Comparison of ENCODE assay signal across 8 cellular contexts in genomic region chr5:139293504-139294371, GRCh38. TPM values are rescaled to one million over a fixed set of nuclear protein-coding genes. Genes with fewer than 3 reads are reported as not detected.
DNase-seq lines count a peak whose midpoint lies in the region; ATAC-seq and TF ChIP-seq lines count a peak whose summit lies in the region.

Gene MATR3 (plus strand): TSS chr5:139293740. CDS start chr5:139307416, 13,676 bp downstream.

- peak; percentile 70 for DNase-seq in GM12864 (ENCODE audit: low read depth)
- DNase-seq in NCI-H1436 (lab: John Stamatoyannopoulos, UW) = peak; percentile 95
- DNase-seq in T follicular helper cell (ENCODE audit: low read depth) = peak; percentile 92
- peak; percentile 98 for DNase-seq in adipocyte (ENCODE audit: low read depth)
- peak; percentile 97 to 98 for DNase-seq in cardiac muscle cell (ENCODE audit: low read depth in 1 of 2, low spot score in 1 of 2)
- peak; percentile 96 to 97 for DNase-seq in trophoblast cell
- peak; percentile 97 for DNase-seq in transverse colon

- peak within 1 kb of the TSS; percentile 99 for H4K8ac ChIP-seq in trophoblast cell (ENCODE audit: low read depth, low read length)

- peak within 1 kb of the TSS; percentile 99 for H4K12ac ChIP-seq in trophoblast cell (ENCODE audit: low read depth, low read length)

- H4K91ac ChIP-seq in trophoblast cell (ENCODE audit: low read depth, low read length) = peak within 1 kb of the TSS; percentile 93

- peak within 1 kb of the TSS; percentile 99 for H3K9ac ChIP-seq in adipocyte (ENCODE audit: low read length)
- peak within 1 kb of the TSS; percentile 98 for H3K9ac ChIP-seq in trophoblast cell (ENCODE audit: low read length)

- no peak for TF ChIP-seq CTCF in GM12864 (IDR thresholded peaks at IDR 0.05; ENCODE audit: low read depth, low read length, missing control alignments)
- no peak for TF ChIP-seq CTCF in cardiac muscle cell (IDR thresholded peaks at IDR 0.05; ENCODE audit: low read depth, low read length)
- TF ChIP-seq CTCF in transverse colon (IDR thresholded peaks at IDR 0.05) = no peak

- intact Hi-C loops in transverse colon (cut with DNase I; ENCODE audit: low total_unique reads) = loop anchor here (5.0 to 10.0 kb wide), 2 partner anchors 44 to 719 kb away; partner anchors contain the start of gene HSPA9

- H3K4me1 ChIP-seq in adipocyte (ENCODE audit: control insufficient read depth, insufficient read depth, low read length) = peaks cover 31% of the 10 kb centered on the region
- H3K4me1 ChIP-seq in cardiac muscle cell (ENCODE audit: low read depth) = peaks cover 33% of the 10 kb centered on the region
- peaks cover 0 to 10% of the 10 kb centered on the region in 2 experiments for H3K4me1 ChIP-seq in trophoblast cell (ENCODE audit: control insufficient read depth in 1 of 2, insufficient read depth in 2 of 2, low read length in 2 of 2)
- peaks cover 28 to 43% (median 41%) of the 10 kb centered on the region in 4 donors for H3K4me1 ChIP-seq in transverse colon

- H3K36me3 ChIP-seq in adipocyte (ENCODE audit: control insufficient read depth, insufficient read depth, low read length, severe bottlenecking) = no peaks in the 10 kb centered on the region
- no peaks in the 10 kb centered on the region for H3K36me3 ChIP-seq in cardiac muscle cell
- H3K36me3 ChIP-seq in trophoblast cell (ENCODE audit: control insufficient read depth in 1 of 2, insufficient read depth in 2 of 2, low read length in 2 of 2) = no peaks in the 10 kb centered on the region
- no peaks in the 10 kb centered on the region for H3K36me3 ChIP-seq in transverse colon

- H2BK120ac ChIP-seq in trophoblast cell (ENCODE audit: insufficient read depth, low read length, poor library complexity) = peak within 1 kb of the TSS; percentile 82

- H3K4me3 ChIP-seq in GM12864 (ENCODE audit: low read depth, low read length) = peak within 1 kb of the TSS; percentile 58
- peak within 1 kb of the TSS; percentile 91 for H3K4me3 ChIP-seq in adipocyte (ENCODE audit: low read length)
- H3K4me3 ChIP-seq in cardiac muscle cell = peak within 1 kb of the TSS; percentile 77
- peak within 1 kb of the TSS; percentile 97 for H3K4me3 ChIP-seq in trophoblast cell (ENCODE audit: low read depth, low read length)
- peak within 1 kb of the TSS; percentile 75 to 91 (median 84) for H3K4me3 ChIP-seq in transverse colon

- no peaks in the 10 kb centered on the region for H3K9me3 ChIP-seq in adipocyte (ENCODE audit: control insufficient read depth, low read length)
- H3K9me3 ChIP-seq in cardiac muscle cell (ENCODE audit: low read depth) = no peaks in the 10 kb centered on the region
- no peaks in the 10 kb centered on the region for H3K9me3 ChIP-seq in trophoblast cell (ENCODE audit: insufficient read depth, low read depth, low read length)
- no peaks in the 10 kb centered on the region for H3K9me3 ChIP-seq in transverse colon

- peak; percentile 99 for TF ChIP-seq POLR2A in transverse colon (IDR thresholded peaks at IDR 0.05)

- H2BK5ac ChIP-seq in trophoblast cell (ENCODE audit: low read depth, low read length, poor library complexity) = peak within 1 kb of the TSS; percentile 96

- no peak within 1 kb of the TSS for H2BK12ac ChIP-seq in trophoblast cell (ENCODE audit: low read length)

- peak within 1 kb of the TSS; percentile 77 for H2AFZ ChIP-seq in trophoblast cell (ENCODE audit: insufficient read depth, low read length, poor library complexity)

- no peaks in the 10 kb centered on the region for H3K27me3 ChIP-seq in adipocyte (replicated peaks; ENCODE audit: control insufficient read depth, insufficient read depth, low read length)
- no peaks in the 10 kb centered on the region for H3K27me3 ChIP-seq in cardiac muscle cell
- no peaks in the 10 kb centered on the region for H3K27me3 ChIP-seq in trophoblast cell (ENCODE audit: insufficient read depth, low read length)
- no peaks in the 10 kb centered on the region for H3K27me3 ChIP-seq in transverse colon

- peaks cover 11% of the 10 kb centered on the region for H3K79me1 ChIP-seq in trophoblast cell (ENCODE audit: low read length)

- TF ChIP-seq EP300 in transverse colon (IDR thresholded peaks at IDR 0.05; ENCODE audit: low read depth) = no peak

- H3K79me2 ChIP-seq in trophoblast cell (ENCODE audit: control insufficient read depth, insufficient read depth, low read length, poor library complexity) = peaks cover 23% of the 10 kb centered on the region

- H3K4ac ChIP-seq in trophoblast cell (ENCODE audit: low read depth, low read length) = peak within 1 kb of the TSS; percentile 98

- H3K23ac ChIP-seq in trophoblast cell (ENCODE audit: low read length) = no peak within 1 kb of the TSS

- in situ Hi-C loops in transverse colon (cut with MboI; ENCODE audit: low pct_ligation_motif_present in 1 of 4, low pct_unique_long_range_greater_than_20kb in 1 of 4, low sequenced_read_pairs in 3 of 4) = no loop called here

- ATAC-seq in HG02763 (IDR thresholded peaks at IDR 0.05; ENCODE audit: unreplicated experiment) = peak; percentile 75

- peak within 1 kb of the TSS; percentile 81 for H3K4me2 ChIP-seq in trophoblast cell (ENCODE audit: low read length)

- peak within 1 kb of the TSS; percentile 100 for H3K27ac ChIP-seq in cardiac muscle cell
- peak within 1 kb of the TSS; percentile 92 for H3K27ac ChIP-seq in trophoblast cell (ENCODE audit: low read depth, low read length)
- peak within 1 kb of the TSS; percentile 96 to 100 (median 99) for H3K27ac ChIP-seq in transverse colon

- H3K18ac ChIP-seq in trophoblast cell (ENCODE audit: low read length) = peak within 1 kb of the TSS; percentile 98

- WGBS in trophoblast cell (ENCODE audit: extremely low coverage, insufficient coverage, insufficient read length) = no CpG with 5 or more reads among the region's 88 CpGs
- 0% methylated on average over 71 of the region's 88 CpGs; no CpG with 5 or more reads in 1 of the 2 donors for WGBS in transverse colon (ENCODE audit: low coverage in 1 of 2), 2 donors

- peak within 1 kb of the TSS; percentile 98 for H2AK5ac ChIP-seq in trophoblast cell (ENCODE audit: low read length)

- H3K14ac ChIP-seq in trophoblast cell (ENCODE audit: low read length) = peak within 1 kb of the TSS; percentile 99

RNA-seq across cellular contexts. Expression of gene MATR3, which starts in this region (rescaled TPM):
- total RNA-seq in cardiac muscle cell (237 and 293 TPM in 2 replicates), transverse colon (100 to 1,000 TPM in 3 of 4 donors, 10 to 100 TPM in 1; 97.3 to 190 (median 134) TPM)
- polyA plus RNA-seq in cardiac muscle cell = 344 and 399 TPM in 2 replicates
- polyA plus RNA-seq in trophoblast cell (2013) = 164 and 185 TPM in 2 replicates

Comparison
In these comparisons a context has a peak if more than half of its experiments do, and no peak if none do; other contexts are left out.
1. Peak in every context shown above with its lines: DNase-seq, ATAC-seq, H3K4me3 ChIP-seq and H3K27ac ChIP-seq.